ENCODE assay signal across 11 cellular contexts in the genomic region with DNA sequence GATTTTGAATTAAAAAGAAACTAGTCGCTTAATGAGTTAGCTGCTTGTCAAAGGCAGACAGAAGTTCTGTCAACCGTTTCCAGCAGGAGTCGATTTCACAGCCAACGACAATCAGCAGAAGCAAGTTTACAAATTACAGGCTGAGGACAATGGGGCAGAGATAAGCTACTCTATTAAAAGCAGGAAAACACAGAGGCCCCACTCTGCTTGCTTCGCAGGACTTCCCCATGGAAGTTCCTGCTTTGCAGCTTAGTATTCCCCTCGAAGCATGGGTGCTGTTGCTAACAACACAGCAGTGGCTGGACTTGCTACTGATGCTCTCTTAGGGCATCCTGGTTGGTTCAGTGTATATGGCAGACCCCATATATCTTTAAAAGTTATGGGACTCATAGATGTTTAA. TPM values are rescaled to one million over a fixed set of nuclear protein-coding genes. Genes with fewer than 3 reads are reported as not detected.
DNase-seq lines count a peak whose midpoint lies in the region; ATAC-seq, FAIRE-seq and TF ChIP-seq lines count a peak whose summit lies in the region.
"Had no signal": no experiment of that assay in that cellular context is flagged by ENCODE, and none has a peak within 500 bp of the region (broad histone marks: within the 10 kb centered on the region; RNA-seq: fewer than 3 reads in every experiment).

No MANE protein-coding gene starts in this region.

- DNase-seq in activated CD4-positive, CD25-positive, alpha-beta regulatory T cell (lab: John Stamatoyannopoulos, UW): no peak
- DNase-seq in endothelial cell of umbilical vein (ENCODE audit: low read depth, low spot score) (peak; percentile 81), smooth muscle cell (lab: John Stamatoyannopoulos, UW; ENCODE audit: unreplicated experiment) (no peak), NAMALWA (ENCODE audit: low spot score) (no peak), NCI-H345 (lab: John Stamatoyannopoulos, UW) (no peak), mucosa of gallbladder (ENCODE audit: low spot score) (no peak)
- DNase-seq: glutamatergic neuron had no signal

- no peak overlapping the region for H3K4me3 ChIP-seq in endothelial cell of umbilical vein (replicated peaks in 1 of 3; ENCODE audit: insufficient read depth in 1 of 3, low read depth in 1 of 3, low read length in 3 of 3)
- peak overlapping the region; percentile 3 for H3K4me3 ChIP-seq in smooth muscle cell
- H3K4me3 ChIP-seq: vagina had no signal

- no peaks in the 10 kb centered on the region for H3K36me3 ChIP-seq in endothelial cell of umbilical vein (ENCODE audit: control insufficient read depth in 2 of 2, extremely low read depth in 1 of 2, insufficient read depth in 2 of 2, low read length in 2 of 2)
- no peaks in the 10 kb centered on the region for H3K36me3 ChIP-seq in smooth muscle cell (ENCODE audit: low read depth)
- H3K36me3 ChIP-seq: vagina had no signal

- H2AFZ ChIP-seq in endothelial cell of umbilical vein (ENCODE audit: low read depth, low read length) (peak overlapping the region; percentile 93), smooth muscle cell (ENCODE audit: low read depth) (peak overlapping the region; percentile 99)

- no peaks in the 10 kb centered on the region for H3K9me3 ChIP-seq in endothelial cell of umbilical vein (replicated peaks; ENCODE audit: control insufficient read depth, insufficient read depth, low read length)
- H3K9me3 ChIP-seq in smooth muscle cell (replicated peaks; ENCODE audit: low read depth): no peaks in the 10 kb centered on the region
- H3K9me3 ChIP-seq: vagina had no signal

- FAIRE-seq in endothelial cell of umbilical vein (lab: Jason Lieb, UNC): peak; percentile 89
- FAIRE-seq: A204.1 had no signal

- TF ChIP-seq POLR2A in endothelial cell of umbilical vein (IDR thresholded peaks at IDR 0.05; ENCODE audit: low read depth, low read length): no peak

- no peak overlapping the region for H3K9ac ChIP-seq in endothelial cell of umbilical vein (replicated peaks; ENCODE audit: extremely low read depth, insufficient read depth, low read length)
- peak overlapping the region; percentile 69 for H3K9ac ChIP-seq in smooth muscle cell (ENCODE audit: low read depth)

- H3K27me3 ChIP-seq in endothelial cell of umbilical vein (ENCODE audit: control insufficient read depth in 2 of 2, insufficient read depth in 2 of 2, low read length in 2 of 2) (no peaks in the 10 kb centered on the region), smooth muscle cell (ENCODE audit: low read depth) (no peaks in the 10 kb centered on the region)
- H3K27me3 ChIP-seq: vagina had no signal

- peaks cover 6% of the 10 kb centered on the region for H3F3A ChIP-seq in smooth muscle cell (ENCODE audit: low read depth)

- H3K4me1 ChIP-seq in endothelial cell of umbilical vein (ENCODE audit: control insufficient read depth, extremely low read depth, insufficient read depth, low read length) (peaks cover 8% of the 10 kb centered on the region), smooth muscle cell (ENCODE audit: low read depth) (peaks cover 10% of the 10 kb centered on the region)

- WGBS in smooth muscle cell (ENCODE audit: low lambda C conversion rate): 13% methylated on average over 6 of the region's 6 CpGs

- POLR2A ChIA-PET in endothelial cell of umbilical vein (lab: Charles Lee): interaction anchor here (0.9 kb wide), 1 partner anchor 51 kb away, joined by 4 read pairs; a partner anchor contains a TSS

- H3K79me2 ChIP-seq in endothelial cell of umbilical vein (ENCODE audit: control insufficient read depth, insufficient read depth, low read length) (no peaks in the 10 kb centered on the region), smooth muscle cell (ENCODE audit: low read depth) (no peaks in the 10 kb centered on the region)

- BruUV-seq in endothelial cell of umbilical vein (replicated peaks; lab: Mats Ljungman, UMichigan): no TSS peak

- H3K4me2 ChIP-seq in endothelial cell of umbilical vein (ENCODE audit: insufficient read depth, low read length) (peak overlapping the region; percentile 20), smooth muscle cell (peak overlapping the region; percentile 74)

- ATAC-seq in activated CD4-positive, CD25-positive, alpha-beta regulatory T cell treated with anti-CD3 and anti-CD28 coated beads, Interleukin-2, amount 50 U/mL, for 24 hours: peak; percentile 18 to 30
- ATAC-seq in HG03342 (IDR thresholded peaks at IDR 0.05; ENCODE audit: unreplicated experiment): peak; percentile 44

- no peaks in the 10 kb centered on the region for H3K9me1 ChIP-seq in endothelial cell of umbilical vein (replicated peaks; ENCODE audit: control insufficient read depth, extremely low read depth, insufficient read depth, low read length)

- H3K27ac ChIP-seq in endothelial cell of umbilical vein (ENCODE audit: insufficient read depth, low read depth, low read length) (peak overlapping the region; percentile 20), smooth muscle cell (ENCODE audit: low read depth) (peak overlapping the region; percentile 47)
- H3K27ac ChIP-seq: vagina had no signal

- H4K20me1 ChIP-seq in endothelial cell of umbilical vein (replicated peaks; ENCODE audit: control insufficient read depth, extremely low read depth, insufficient read depth, low read length) (no peaks in the 10 kb centered on the region), smooth muscle cell (ENCODE audit: low read depth) (no peaks in the 10 kb centered on the region)

- TF ChIP-seq CTCF in endothelial cell of umbilical vein (IDR thresholded peaks at IDR 0.05; ENCODE audit: extremely low read depth in 1 of 2, insufficient read depth in 1 of 2, low read depth in 1 of 2, low read length in 2 of 2): no peak
- TF ChIP-seq CTCF in smooth muscle cell (IDR thresholded peaks at IDR 0.05; ENCODE audit: borderline replicate concordance, insufficient read depth, poor library complexity, severe bottlenecking): no peak

- CTCF ChIA-PET in endothelial cell of umbilical vein (lab: Charles Lee): interaction anchor here (1.0 to 1.3 kb wide), 3 partner anchors 9 to 19 kb away, joined by 3 to 4 read pairs (median 3); no protein-coding TSS in a partner anchor

- dilution Hi-C loops in endothelial cell of umbilical vein (cut with MboI; ENCODE audit: extremely low pct_ligation_motif_present, low sequenced_read_pairs): no loop called here

- intact Hi-C loops in endothelial cell of umbilical vein (cut with micrococcal nuclease): no loop called here

TF ChIP-seq in endothelial cell of umbilical vein, 7 proteins besides CTCF, POLR2A, EP300 and RAD21:
- no peak for TF ChIP-seq JUN (IDR thresholded peaks at IDR 0.05; ENCODE audit: borderline replicate concordance, insufficient read depth, insufficient read length, low read depth)
- TF ChIP-seq POLR2AphosphoS5 (IDR thresholded peaks at IDR 0.05; ENCODE audit: insufficient read depth, low read depth, low read length): no peak
- TF ChIP-seq FOS (IDR thresholded peaks at IDR 0.05; ENCODE audit: borderline replicate concordance, insufficient read depth, low read length): no peak
- TF ChIP-seq, protein P1, sequence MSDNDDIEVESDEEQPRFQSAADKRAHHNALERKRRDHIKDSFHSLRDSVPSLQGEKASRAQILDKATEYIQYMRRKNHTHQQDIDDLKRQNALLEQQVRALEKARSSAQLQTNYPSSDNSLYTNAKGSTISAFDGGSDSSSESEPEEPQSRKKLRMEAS (IDR thresholded peaks at IDR 0.05; ENCODE audit: insufficient read depth, insufficient read length): no peak
- TF ChIP-seq EZH2 (IDR thresholded peaks at IDR 0.05; ENCODE audit: borderline replicate concordance, low read depth, low read length, severe bottlenecking): no peak
- no peak for TF ChIP-seq GATA2 (IDR thresholded peaks at IDR 0.05; ENCODE audit: insufficient read depth, insufficient read length, low read depth, low read length)
- TF ChIP-seq MYC (IDR thresholded peaks at IDR 0.05; ENCODE audit: low read depth, low read length): no peak

RNA-seq across cellular contexts. Expression of a gene that starts 50.8 kb away (rescaled TPM):
- total RNA-seq in endothelial cell of umbilical vein (307 and 330 TPM in 2 replicates), smooth muscle cell (171 and 198 TPM in 2 replicates), mucosa of gallbladder (165 TPM)
- polyA plus RNA-seq in endothelial cell of umbilical vein (144 and 183 TPM in 2 replicates), smooth muscle cell (519 and 728 TPM in 2 replicates)
- 117 and 146 TPM in 2 replicates for polyA plus RNA-seq in endothelial cell of umbilical vein (2011; cell fraction: cytosol; rRNA removed)
- polyA plus RNA-seq in endothelial cell of umbilical vein (2011; cell fraction: nucleus; rRNA removed): 913 and 1,014 TPM in 2 replicates
- polyA plus RNA-seq in endothelial cell of umbilical vein (2012): 258 and 323 TPM in 2 replicates
- 717 and 821 TPM in 2 replicates for polyA minus RNA-seq in endothelial cell of umbilical vein
- 6.0 TPM for polyA minus RNA-seq in endothelial cell of umbilical vein (2011; cell fraction: cytosol; rRNA and poly(A)+ RNA removed)
- polyA minus RNA-seq in endothelial cell of umbilical vein (2011; cell fraction: nucleus; rRNA and poly(A)+ RNA removed): 1,291 and 1,303 TPM in 2 replicates
